In the genomic region with DNA sequence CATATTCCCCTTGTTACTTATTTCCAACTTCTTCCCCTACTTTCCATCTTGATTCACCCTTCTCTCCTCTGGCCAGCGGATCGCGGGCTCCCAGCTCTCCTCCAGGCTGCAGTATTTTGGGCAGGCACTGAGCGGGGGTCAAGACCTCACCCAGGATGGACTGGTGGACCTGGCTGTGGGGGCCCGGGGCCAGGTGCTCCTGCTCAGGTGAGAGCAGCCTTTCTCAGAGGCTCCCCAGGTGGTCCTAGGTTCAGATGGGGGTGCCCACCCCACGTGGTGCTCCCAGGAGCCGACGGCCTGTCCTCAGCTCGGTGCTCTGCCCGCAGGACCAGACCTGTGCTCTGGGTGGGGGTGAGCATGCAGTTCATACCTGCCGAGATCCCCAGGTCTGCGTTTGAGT, we compare ENCODE assay signal across 22 cellular contexts. TPM values are rescaled to one million over a fixed set of nuclear protein-coding genes. Genes with fewer than 3 reads are reported as not detected.
"Had no signal": no experiment of that assay in that cellular context is flagged by ENCODE, and none has a peak within 500 bp of the region (broad histone marks: within the 10 kb centered on the region; RNA-seq: fewer than 3 reads in every experiment).

No MANE protein-coding gene starts in this region.

- H3K4me3 ChIP-seq: SJCRH30 had no signal

- H3K27ac ChIP-seq: SJCRH30 had no signal

- H3K4me1 ChIP-seq: SJCRH30 had no signal

- H3K27me3 ChIP-seq: SJCRH30 had no signal

- H3K36me3 ChIP-seq: SJCRH30 had no signal

- ATAC-seq: PC-3, Right ventricle myocardium inferior had no signal

- DNase-seq: KBM-7, MV-4-11, NCI-H1048, NCI-H1105, NCI-H1417, NCI-H146, NCI-H1694 treated with DMSO at 0.1 percent for 48 hours, NCI-H1930, NCI-H2081, NCI-H2107, NCI-H2227 treated with DMSO at 0.1 percent for 48 hours, NCI-H524, NCI-H774, PC-3, SHP77 treated with DMSO at 0.1 percent for 48 hours, SJCRH30 had no signal

- H3K9me3 ChIP-seq: SJCRH30 had no signal

RNA-seq across cellular contexts. Expression of gene ITGAX, which starts 16.0 kb away (rescaled TPM):
- total RNA-seq: LHCN-M2, NCI-H460, PC-3, RPMI7951, SJCRH30 had no signal

RNA-seq across cellular contexts. Expression of gene ITGAD, which starts 22.1 kb away (rescaled TPM):
- total RNA-seq: HT1080, LHCN-M2, MCF 10A, NCI-H460, PC-3, RPMI7951, SJCRH30 had no signal

RNA-seq across cellular contexts. Expression of gene COX6A2, which starts 57.2 kb away (rescaled TPM):
- total RNA-seq: HT1080, LHCN-M2, MCF 10A, NCI-H460, PC-3, RPMI7951, SJCRH30 had no signal
